In the genomic region with DNA sequence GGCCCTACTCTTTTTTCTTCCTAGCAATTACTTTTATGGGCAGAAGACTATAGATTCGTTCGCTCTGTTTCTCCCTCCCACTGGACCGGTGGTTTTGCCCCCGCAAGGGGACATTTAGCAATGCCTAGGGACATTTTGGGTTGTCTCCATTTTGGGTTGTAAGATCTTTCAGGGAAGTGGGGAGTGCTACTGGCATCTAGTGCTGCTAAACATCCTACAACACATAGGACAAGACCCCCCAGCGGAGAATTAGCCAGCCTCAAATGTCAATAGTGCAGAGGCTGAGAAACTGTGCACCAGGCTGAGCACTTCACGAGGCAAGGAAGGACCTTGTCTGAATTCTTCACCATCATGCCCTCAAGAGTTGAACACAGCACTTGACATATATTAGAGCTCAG, we compare ENCODE assay signal across 8 cellular contexts. TPM values are rescaled to one million over a fixed set of nuclear protein-coding genes. Genes with fewer than 3 reads are reported as not detected.
DNase-seq lines count a peak whose midpoint lies in the region; ATAC-seq and TF ChIP-seq lines count a peak whose summit lies in the region.

No MANE protein-coding gene starts in this region.

- no peak for TF ChIP-seq EP300 in gastroesophageal sphincter (IDR thresholded peaks at IDR 0.05)

- ATAC-seq in gastroesophageal sphincter (no peak), GM18868 (IDR thresholded peaks at IDR 0.05; ENCODE audit: unreplicated experiment) (no peak)
- no peak for ATAC-seq in stimulated activated memory B cell treated with anti-CD40 and anti-IgM and Interleukin-4, amounts not matched to agents 10 μg/mL and 1 μg/mL and 100 μg/mL, for 72 hours

- peaks cover 0 to 2% (median 0%) of the 10 kb centered on the region in 3 donors for H3K36me3 Mint-ChIP-seq in CD8-positive, alpha-beta memory T cell
- H3K36me3 Mint-ChIP-seq in stimulated activated memory B cell treated with anti-CD40 and anti-IgM and Interleukin-4, amounts not matched to agents 10 μg/mL and 1 μg/mL and 100 μg/mL, for 72 hours: no peaks in the 10 kb centered on the region

- POLR2A ChIA-PET in CD8-positive, alpha-beta memory T cell (lab: Charles Lee): interaction anchor here (0.6 kb wide), 1 partner anchor 20 kb away, joined by 3 read pairs; no protein-coding TSS in a partner anchor

- TF ChIP-seq POLR2A in gastroesophageal sphincter (IDR thresholded peaks at IDR 0.05) (no peak), prostate gland (IDR thresholded peaks at IDR 0.05) (no peak)

- intact Hi-C loops in prostate gland (cut with DNase I): loop anchor here (2.0 kb wide), 1 partner anchor 52 kb away; no protein-coding TSS in a partner anchor

- H3K27ac Mint-ChIP-seq in CD8-positive, alpha-beta memory T cell: peak overlapping the region in 2 of 8 donors; percentile 37 to 64
- no peak overlapping the region for H3K27ac Mint-ChIP-seq in stimulated activated memory B cell treated with anti-CD40 and anti-IgM and Interleukin-4, amounts not matched to agents 10 μg/mL and 1 μg/mL and 100 μg/mL, for 72 hours

- no peak overlapping the region for H3K4me3 ChIP-seq in CD8-positive, alpha-beta memory T cell (ENCODE audit: low read length)
- H3K4me3 ChIP-seq in SJSA1: peak overlapping the region; percentile 9
- H3K4me3 ChIP-seq in gastroesophageal sphincter: peak overlapping the region in 1 of 2 donors; percentile 30
- H3K4me3 ChIP-seq in prostate gland: no peak overlapping the region

- H3K4me3 Mint-ChIP-seq in CD8-positive, alpha-beta memory T cell: no peak overlapping the region
- H3K4me3 Mint-ChIP-seq in stimulated activated memory B cell treated with anti-CD40 and anti-IgM and Interleukin-4, amounts not matched to agents 10 μg/mL and 1 μg/mL and 100 μg/mL, for 72 hours: no peak overlapping the region

- no peaks in the 10 kb centered on the region for H3K27me3 ChIP-seq in CD8-positive, alpha-beta memory T cell (ENCODE audit: insufficient read depth, low read length, poor library complexity, severe bottlenecking)
- H3K27me3 ChIP-seq in SJSA1 (replicated peaks) (no peaks in the 10 kb centered on the region), gastroesophageal sphincter (no peaks in the 10 kb centered on the region), prostate gland (replicated peaks; ENCODE audit: insufficient read depth) (no peaks in the 10 kb centered on the region)

- H3K36me3 ChIP-seq in CD8-positive, alpha-beta memory T cell (ENCODE audit: insufficient read depth, low read length): no peaks in the 10 kb centered on the region
- no peaks in the 10 kb centered on the region for H3K36me3 ChIP-seq in SJSA1
- H3K36me3 ChIP-seq in gastroesophageal sphincter: no peaks in the 10 kb centered on the region
- no peaks in the 10 kb centered on the region for H3K36me3 ChIP-seq in prostate gland

- peak overlapping the region; percentile 89 for H3K27ac ChIP-seq in CD8-positive, alpha-beta memory T cell (ENCODE audit: low read depth, low read length)
- H3K27ac ChIP-seq in SJSA1 (peak overlapping the region; percentile 96), gastroesophageal sphincter (peak overlapping the region; percentile 86 to 100 (median 100)), prostate gland (peak overlapping the region; percentile 99)

- H3K27me3 Mint-ChIP-seq in CD8-positive, alpha-beta memory T cell: peaks cover 0 to 4% of the 10 kb centered on the region in 2 donors
- H3K27me3 Mint-ChIP-seq in stimulated activated memory B cell treated with anti-CD40 and anti-IgM and Interleukin-4, amounts not matched to agents 10 μg/mL and 1 μg/mL and 100 μg/mL, for 72 hours: no peaks in the 10 kb centered on the region

- no peak for TF ChIP-seq CTCF in gastroesophageal sphincter (IDR thresholded peaks at IDR 0.05)
- TF ChIP-seq CTCF in prostate gland (IDR thresholded peaks at IDR 0.05): no peak

- CTCF ChIA-PET in CD8-positive, alpha-beta memory T cell (lab: Charles Lee): interaction anchor here (1.3 to 1.8 kb wide), 2 partner anchors 23 to 88 kb away, joined by 5 to 7 read pairs; no protein-coding TSS in a partner anchor

- H3K4me1 Mint-ChIP-seq in CD8-positive, alpha-beta memory T cell: peaks cover 16 to 27% (median 18%) of the 10 kb centered on the region in 3 donors
- H3K4me1 Mint-ChIP-seq in stimulated activated memory B cell treated with anti-CD40 and anti-IgM and Interleukin-4, amounts not matched to agents 10 μg/mL and 1 μg/mL and 100 μg/mL, for 72 hours: peaks cover 59% of the 10 kb centered on the region

- 73 to 100% methylated on average over 1 to 6 of the region's 6 CpGs for WGBS in gastroesophageal sphincter (ENCODE audit: low coverage in 1 of 2), 2 donors
- WGBS in prostate gland: 65% methylated on average over 6 of the region's 6 CpGs

- H3K9me3 ChIP-seq in CD8-positive, alpha-beta memory T cell (ENCODE audit: low read length): no peaks in the 10 kb centered on the region
- H3K9me3 ChIP-seq in SJSA1 (replicated peaks): no peaks in the 10 kb centered on the region
- H3K9me3 ChIP-seq in gastroesophageal sphincter: no peaks in the 10 kb centered on the region
- H3K9me3 ChIP-seq in prostate gland: no peaks in the 10 kb centered on the region

- H3K9me3 Mint-ChIP-seq in CD8-positive, alpha-beta memory T cell: no peaks in the 10 kb centered on the region
- H3K9me3 Mint-ChIP-seq in stimulated activated memory B cell treated with anti-CD40 and anti-IgM and Interleukin-4, amounts not matched to agents 10 μg/mL and 1 μg/mL and 100 μg/mL, for 72 hours: no peaks in the 10 kb centered on the region

- H3K4me1 ChIP-seq in CD8-positive, alpha-beta memory T cell (ENCODE audit: insufficient read depth, low read length): peaks cover 32% of the 10 kb centered on the region
- peaks cover 57% of the 10 kb centered on the region for H3K4me1 ChIP-seq in SJSA1 (replicated peaks)
- H3K4me1 ChIP-seq in gastroesophageal sphincter: peaks cover 33 to 66% (median 53%) of the 10 kb centered on the region in 3 donors
- peaks cover 48% of the 10 kb centered on the region for H3K4me1 ChIP-seq in prostate gland (replicated peaks)

- DNase-seq in CD8-positive, alpha-beta memory T cell: no peak
- DNase-seq in SJSA1 (ENCODE audit: low read depth in 1 of 2, low spot score in 2 of 2): no peak
- no peak for DNase-seq in prostate gland (ENCODE audit: low spot score)
- no peak for DNase-seq in activated naive CD4-positive, alpha-beta T cell (lab: John Stamatoyannopoulos, UW)
- DNase-seq in activated effector memory CD4-positive, alpha-beta T cell treated with Interleukin-2 at 50 U/mL for 16 hours: no peak

RNA-seq across cellular contexts. Expression of a gene that starts 4.8 kb away (rescaled TPM):
- 10 to 100 TPM; 25.8 to 30.7 TPM for total RNA-seq in CD8-positive, alpha-beta memory T cell
- 20.9 TPM for polyA plus RNA-seq in CD8-positive, alpha-beta memory T cell
- 6.0 and 13.5 TPM in 2 replicates for total RNA-seq in SJSA1 (2014; rRNA removed; shearing (Covaris generic))
- total RNA-seq in gastroesophageal sphincter: 10 to 100 TPM; 32.2 to 78.9 (median 54.4) TPM
- 10 to 100 TPM; 19.9 to 70.9 TPM for total RNA-seq in prostate gland
